Comparison of ENCODE assay signal across 1 cellular context in the genomic region with DNA sequence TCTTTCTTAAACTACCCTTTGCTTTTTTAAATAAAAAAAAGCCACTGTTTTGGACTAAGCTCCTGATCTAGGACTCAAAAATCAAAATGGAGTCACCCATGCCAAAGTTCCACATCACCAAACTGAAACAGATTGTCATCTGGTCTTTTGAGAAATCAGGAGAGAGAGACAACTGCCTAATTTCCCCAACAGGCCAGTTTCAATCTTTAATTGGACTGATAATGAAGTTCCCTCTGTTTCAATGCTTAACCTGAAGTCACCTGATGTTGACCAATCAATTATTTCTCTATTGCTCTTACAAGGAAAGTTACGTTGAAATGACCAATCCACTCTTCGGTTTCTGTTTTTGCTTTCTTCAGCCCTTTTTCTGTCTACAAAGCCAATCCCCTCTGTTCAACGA.
A peak's percentile ranks its signal among the peaks of the same experiment; 100 is the strongest.
TF ChIP-seq lines count a peak whose summit lies in the region.

No MANE protein-coding gene starts in this region.

TF ChIP-seq in K562, 482 proteins besides CTCF, POLR2A, EP300 and RAD21:
- TF ChIP-seq ZNF584 (CRISPR knock-in tag; IDR thresholded peaks at IDR 0.05; ENCODE audit: low read depth) = 0 out of 2 replicates have a peak, but pooled peaks have one; percentile 18
- TF ChIP-seq ZKSCAN3 (CRISPR knock-in tag; IDR thresholded peaks at IDR 0.05) = no peak
- TF ChIP-seq, protein P1, sequence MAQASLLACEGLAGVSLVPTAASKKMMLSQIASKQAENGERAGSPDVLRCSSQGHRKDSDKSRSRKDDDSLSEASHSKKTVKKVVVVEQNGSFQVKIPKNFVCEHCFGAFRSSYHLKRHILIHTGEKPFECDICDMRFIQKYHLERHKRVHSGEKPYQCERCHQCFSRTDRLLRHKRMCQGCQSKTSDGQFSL (CRISPR knock-in tag; IDR thresholded peaks at IDR 0.05) = no peak
- TF ChIP-seq, protein P1 (tag; IDR thresholded peaks at IDR 0.05) = peak in 1 of 2 experiments; percentile 85; a peak in 2 of 4 replicates
- TF ChIP-seq RBBP5 (IDR thresholded peaks at IDR 0.05; ENCODE audit: borderline replicate concordance, insufficient read depth, low read length, poor library complexity, severe bottlenecking) = no peak
- peak; percentile 31; the same call in 1 of the 2 replicates for TF ChIP-seq GTF2A2 (tag; IDR thresholded peaks at IDR 0.05)
- TF ChIP-seq, protein P2, sequence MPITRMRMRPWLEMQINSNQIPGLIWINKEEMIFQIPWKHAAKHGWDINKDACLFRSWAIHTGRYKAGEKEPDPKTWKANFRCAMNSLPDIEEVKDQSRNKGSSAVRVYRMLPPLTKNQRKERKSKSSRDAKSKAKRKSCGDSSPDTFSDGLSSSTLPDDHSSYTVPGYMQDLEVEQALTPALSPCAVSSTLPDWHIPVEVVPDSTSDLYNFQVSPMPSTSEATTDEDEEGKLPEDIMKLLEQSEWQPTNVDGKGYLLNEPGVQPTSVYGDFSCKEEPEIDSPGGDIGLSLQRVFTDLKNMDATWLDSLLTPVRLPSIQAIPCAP (CRISPR knock-in tag; IDR thresholded peaks at IDR 0.05; ENCODE audit: borderline replicate concordance) = no peak
- no peak for TF ChIP-seq KAT2B (IDR thresholded peaks at IDR 0.05; ENCODE audit: low read depth, low read length)
- no peak for TF ChIP-seq SETDB1 (IDR thresholded peaks at IDR 0.05; ENCODE audit: low read length)
- TF ChIP-seq ZNF311 (CRISPR knock-in tag; IDR thresholded peaks at IDR 0.05) = 0 out of 2 replicates have a peak, but pooled peaks have one; percentile 53
- TF ChIP-seq MCM2 (IDR thresholded peaks at IDR 0.05; ENCODE audit: low read depth) = no peak
